ENCODE assay signal across 1 cellular context in the genomic region with DNA sequence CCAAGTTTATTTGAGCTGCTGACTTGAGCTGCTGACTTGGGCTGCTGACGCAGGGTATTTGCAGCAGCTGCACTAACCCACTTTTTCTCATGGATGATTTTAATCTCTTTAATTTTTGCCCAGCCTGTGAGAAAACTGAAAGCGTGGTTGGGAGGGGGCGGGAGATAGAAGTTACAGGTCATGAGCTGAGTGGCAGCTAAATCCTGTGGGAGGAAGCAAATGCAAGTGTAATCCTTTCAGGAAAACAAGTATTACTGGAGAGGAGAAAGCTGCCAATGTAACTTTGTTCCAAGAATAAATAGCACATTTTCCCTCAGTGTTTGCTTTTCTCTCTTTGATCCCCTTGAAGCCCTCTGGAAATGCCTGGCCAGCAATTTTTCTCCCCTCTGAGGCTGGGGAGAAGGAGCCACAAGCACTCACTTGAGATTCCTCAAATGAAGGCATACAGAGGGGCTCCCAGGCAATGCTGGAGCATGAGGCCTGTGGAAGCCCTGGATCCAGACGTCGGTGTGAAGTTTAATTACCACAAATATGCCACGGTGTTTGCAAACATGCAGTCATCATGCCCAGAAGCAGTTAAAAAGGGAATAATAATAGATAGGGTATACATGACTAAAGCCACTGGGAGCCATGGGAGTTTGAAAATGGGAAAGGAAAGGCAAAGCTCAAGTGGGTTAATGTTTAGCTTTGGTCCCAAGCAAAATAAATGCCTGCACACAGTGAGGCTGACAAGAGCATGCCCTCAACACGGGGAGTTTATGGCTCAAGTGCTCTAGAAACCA.
TF ChIP-seq lines count a peak whose summit lies in the region.

No MANE protein-coding gene starts in this region.

TF ChIP-seq in HepG2, 621 proteins besides CTCF, POLR2A, EP300 and RAD21 (continued from another document and continues in another):
- no peak for TF ChIP-seq KLF15 (CRISPR knock-in tag; IDR thresholded peaks at IDR 0.05; ENCODE audit: borderline replicate concordance)
- no peak; a peak in 2 of 4 replicates for TF ChIP-seq KLF16 (CRISPR knock-in tag; IDR thresholded peaks at IDR 0.05)
- TF ChIP-seq ELF4 (CRISPR knock-in tag; IDR thresholded peaks at IDR 0.05; ENCODE audit: borderline replicate concordance): no peak
- TF ChIP-seq ZNF546 (CRISPR knock-in tag; conservative IDR thresholded peaks at IDR 0.05): no peak
- no peak for TF ChIP-seq HNRNPK (IDR thresholded peaks at IDR 0.05; ENCODE audit: low read depth, low read length, poor library complexity, severe bottlenecking)
- no peak for TF ChIP-seq GTF2F1 (IDR thresholded peaks at IDR 0.05; ENCODE audit: low read length)
- TF ChIP-seq, protein P1, sequence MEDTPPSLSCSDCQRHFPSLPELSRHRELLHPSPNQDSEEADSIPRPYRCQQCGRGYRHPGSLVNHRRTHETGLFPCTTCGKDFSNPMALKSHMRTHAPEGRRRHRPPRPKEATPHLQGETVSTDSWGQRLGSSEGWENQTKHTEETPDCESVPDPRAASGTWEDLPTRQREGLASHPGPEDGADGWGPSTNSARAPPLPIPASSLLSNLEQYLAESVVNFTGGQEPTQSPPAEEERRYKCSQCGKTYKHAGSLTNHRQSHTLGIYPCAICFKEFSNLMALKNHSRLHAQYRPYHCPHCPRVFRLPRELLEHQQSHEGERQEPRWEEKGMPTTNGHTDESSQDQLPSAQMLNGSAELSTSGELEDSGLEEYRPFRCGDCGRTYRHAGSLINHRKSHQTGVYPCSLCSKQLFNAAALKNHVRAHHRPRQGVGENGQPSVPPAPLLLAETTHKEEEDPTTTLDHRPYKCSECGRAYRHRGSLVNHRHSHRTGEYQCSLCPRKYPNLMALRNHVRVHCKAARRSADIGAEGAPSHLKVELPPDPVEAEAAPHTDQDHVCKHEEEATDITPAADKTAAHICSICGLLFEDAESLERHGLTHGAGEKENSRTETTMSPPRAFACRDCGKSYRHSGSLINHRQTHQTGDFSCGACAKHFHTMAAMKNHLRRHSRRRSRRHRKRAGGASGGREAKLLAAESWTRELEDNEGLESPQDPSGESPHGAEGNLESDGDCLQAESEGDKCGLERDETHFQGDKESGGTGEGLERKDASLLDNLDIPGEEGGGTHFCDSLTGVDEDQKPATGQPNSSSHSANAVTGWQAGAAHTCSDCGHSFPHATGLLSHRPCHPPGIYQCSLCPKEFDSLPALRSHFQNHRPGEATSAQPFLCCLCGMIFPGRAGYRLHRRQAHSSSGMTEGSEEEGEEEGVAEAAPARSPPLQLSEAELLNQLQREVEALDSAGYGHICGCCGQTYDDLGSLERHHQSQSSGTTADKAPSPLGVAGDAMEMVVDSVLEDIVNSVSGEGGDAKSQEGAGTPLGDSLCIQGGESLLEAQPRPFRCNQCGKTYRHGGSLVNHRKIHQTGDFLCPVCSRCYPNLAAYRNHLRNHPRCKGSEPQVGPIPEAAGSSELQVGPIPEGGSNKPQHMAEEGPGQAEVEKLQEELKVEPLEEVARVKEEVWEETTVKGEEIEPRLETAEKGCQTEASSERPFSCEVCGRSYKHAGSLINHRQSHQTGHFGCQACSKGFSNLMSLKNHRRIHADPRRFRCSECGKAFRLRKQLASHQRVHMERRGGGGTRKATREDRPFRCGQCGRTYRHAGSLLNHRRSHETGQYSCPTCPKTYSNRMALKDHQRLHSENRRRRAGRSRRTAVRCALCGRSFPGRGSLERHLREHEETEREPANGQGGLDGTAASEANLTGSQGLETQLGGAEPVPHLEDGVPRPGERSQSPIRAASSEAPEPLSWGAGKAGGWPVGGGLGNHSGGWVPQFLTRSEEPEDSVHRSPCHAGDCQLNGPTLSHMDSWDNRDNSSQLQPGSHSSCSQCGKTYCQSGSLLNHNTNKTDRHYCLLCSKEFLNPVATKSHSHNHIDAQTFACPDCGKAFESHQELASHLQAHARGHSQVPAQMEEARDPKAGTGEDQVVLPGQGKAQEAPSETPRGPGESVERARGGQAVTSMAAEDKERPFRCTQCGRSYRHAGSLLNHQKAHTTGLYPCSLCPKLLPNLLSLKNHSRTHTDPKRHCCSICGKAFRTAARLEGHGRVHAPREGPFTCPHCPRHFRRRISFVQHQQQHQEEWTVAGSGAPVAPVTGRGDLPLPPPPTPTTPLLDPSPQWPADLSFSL (CRISPR knock-in tag; IDR thresholded peaks at IDR 0.05): no peak; the same call in 1 of the 2 replicates
- TF ChIP-seq SOX13 (IDR thresholded peaks at IDR 0.05): peak; percentile 47
- TF ChIP-seq SOX13 (CRISPR knock-in tag; conservative IDR thresholded peaks at IDR 0.05 in 1 of 2, IDR thresholded peaks at IDR 0.05 in 1 of 2): peak; percentile 39 to 84; a peak in 2 of 4 replicates
- 0 out of 2 replicates have a peak, but pooled peaks have one; percentile 32 for TF ChIP-seq ZNF792 (CRISPR knock-in tag; IDR thresholded peaks at IDR 0.05)
- TF ChIP-seq MYC (CRISPR knock-in tag; IDR thresholded peaks at IDR 0.05; ENCODE audit: borderline replicate concordance): peak; percentile 69
- 0 out of 2 replicates have a peak, but pooled peaks have one; percentile 44 for TF ChIP-seq ZNF619 (CRISPR knock-in tag; IDR thresholded peaks at IDR 0.05)
- TF ChIP-seq RFX5 (IDR thresholded peaks at IDR 0.05; ENCODE audit: low read depth, low read length): no peak
- no peak for TF ChIP-seq NFE2 (CRISPR knock-in tag; IDR thresholded peaks at IDR 0.05)
- 0 out of 2 replicates have a peak, but pooled peaks have one; percentile 9 for TF ChIP-seq KDM2A (CRISPR knock-in tag; IDR thresholded peaks at IDR 0.05; ENCODE audit: borderline replicate concordance, low read depth)
- TF ChIP-seq, protein P2, sequence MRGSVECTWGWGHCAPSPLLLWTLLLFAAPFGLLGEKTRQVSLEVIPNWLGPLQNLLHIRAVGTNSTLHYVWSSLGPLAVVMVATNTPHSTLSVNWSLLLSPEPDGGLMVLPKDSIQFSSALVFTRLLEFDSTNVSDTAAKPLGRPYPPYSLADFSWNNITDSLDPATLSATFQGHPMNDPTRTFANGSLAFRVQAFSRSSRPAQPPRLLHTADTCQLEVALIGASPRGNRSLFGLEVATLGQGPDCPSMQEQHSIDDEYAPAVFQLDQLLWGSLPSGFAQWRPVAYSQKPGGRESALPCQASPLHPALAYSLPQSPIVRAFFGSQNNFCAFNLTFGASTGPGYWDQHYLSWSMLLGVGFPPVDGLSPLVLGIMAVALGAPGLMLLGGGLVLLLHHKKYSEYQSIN (CRISPR knock-in tag; IDR thresholded peaks at IDR 0.05; ENCODE audit: borderline replicate concordance): no peak
- peak; percentile 83 for TF ChIP-seq POLR2G (IDR thresholded peaks at IDR 0.05; ENCODE audit: low read depth, low read length)
- no peak; the same call in 1 of the 2 replicates for TF ChIP-seq ERF (CRISPR knock-in tag; IDR thresholded peaks at IDR 0.05)
- TF ChIP-seq, protein P3, sequence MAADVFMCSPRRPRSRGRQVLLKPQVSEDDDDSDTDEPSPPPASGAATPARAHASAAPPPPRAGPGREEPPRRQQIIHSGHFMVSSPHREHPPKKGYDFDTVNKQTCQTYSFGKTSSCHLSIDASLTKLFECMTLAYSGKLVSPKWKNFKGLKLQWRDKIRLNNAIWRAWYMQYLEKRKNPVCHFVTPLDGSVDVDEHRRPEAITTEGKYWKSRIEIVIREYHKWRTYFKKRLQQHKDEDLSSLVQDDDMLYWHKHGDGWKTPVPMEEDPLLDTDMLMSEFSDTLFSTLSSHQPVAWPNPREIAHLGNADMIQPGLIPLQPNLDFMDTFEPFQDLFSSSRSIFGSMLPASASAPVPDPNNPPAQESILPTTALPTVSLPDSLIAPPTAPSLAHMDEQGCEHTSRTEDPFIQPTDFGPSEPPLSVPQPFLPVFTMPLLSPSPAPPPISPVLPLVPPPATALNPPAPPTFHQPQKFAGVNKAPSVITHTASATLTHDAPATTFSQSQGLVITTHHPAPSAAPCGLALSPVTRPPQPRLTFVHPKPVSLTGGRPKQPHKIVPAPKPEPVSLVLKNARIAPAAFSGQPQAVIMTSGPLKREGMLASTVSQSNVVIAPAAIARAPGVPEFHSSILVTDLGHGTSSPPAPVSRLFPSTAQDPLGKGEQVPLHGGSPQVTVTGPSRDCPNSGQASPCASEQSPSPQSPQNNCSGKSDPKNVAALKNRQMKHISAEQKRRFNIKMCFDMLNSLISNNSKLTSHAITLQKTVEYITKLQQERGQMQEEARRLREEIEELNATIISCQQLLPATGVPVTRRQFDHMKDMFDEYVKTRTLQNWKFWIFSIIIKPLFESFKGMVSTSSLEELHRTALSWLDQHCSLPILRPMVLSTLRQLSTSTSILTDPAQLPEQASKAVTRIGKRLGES (CRISPR knock-in tag; IDR thresholded peaks at IDR 0.05; ENCODE audit: borderline replicate concordance): no peak
- TF ChIP-seq NAIF1 (CRISPR knock-in tag; IDR thresholded peaks at IDR 0.05; ENCODE audit: borderline replicate concordance): peak; percentile 83; the same call in 1 of the 2 replicates
- TF ChIP-seq, protein P4, sequence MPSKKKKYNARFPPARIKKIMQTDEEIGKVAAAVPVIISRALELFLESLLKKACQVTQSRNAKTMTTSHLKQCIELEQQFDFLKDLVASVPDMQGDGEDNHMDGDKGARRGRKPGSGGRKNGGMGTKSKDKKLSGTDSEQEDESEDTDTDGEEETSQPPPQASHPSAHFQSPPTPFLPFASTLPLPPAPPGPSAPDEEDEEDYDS (CRISPR knock-in tag; IDR thresholded peaks at IDR 0.05): peak; percentile 97
- TF ChIP-seq ZNF782 (CRISPR knock-in tag; IDR thresholded peaks at IDR 0.05; ENCODE audit: borderline replicate concordance): 0 out of 2 replicates have a peak, but pooled peaks have one; percentile 24
- TF ChIP-seq, protein P5, sequence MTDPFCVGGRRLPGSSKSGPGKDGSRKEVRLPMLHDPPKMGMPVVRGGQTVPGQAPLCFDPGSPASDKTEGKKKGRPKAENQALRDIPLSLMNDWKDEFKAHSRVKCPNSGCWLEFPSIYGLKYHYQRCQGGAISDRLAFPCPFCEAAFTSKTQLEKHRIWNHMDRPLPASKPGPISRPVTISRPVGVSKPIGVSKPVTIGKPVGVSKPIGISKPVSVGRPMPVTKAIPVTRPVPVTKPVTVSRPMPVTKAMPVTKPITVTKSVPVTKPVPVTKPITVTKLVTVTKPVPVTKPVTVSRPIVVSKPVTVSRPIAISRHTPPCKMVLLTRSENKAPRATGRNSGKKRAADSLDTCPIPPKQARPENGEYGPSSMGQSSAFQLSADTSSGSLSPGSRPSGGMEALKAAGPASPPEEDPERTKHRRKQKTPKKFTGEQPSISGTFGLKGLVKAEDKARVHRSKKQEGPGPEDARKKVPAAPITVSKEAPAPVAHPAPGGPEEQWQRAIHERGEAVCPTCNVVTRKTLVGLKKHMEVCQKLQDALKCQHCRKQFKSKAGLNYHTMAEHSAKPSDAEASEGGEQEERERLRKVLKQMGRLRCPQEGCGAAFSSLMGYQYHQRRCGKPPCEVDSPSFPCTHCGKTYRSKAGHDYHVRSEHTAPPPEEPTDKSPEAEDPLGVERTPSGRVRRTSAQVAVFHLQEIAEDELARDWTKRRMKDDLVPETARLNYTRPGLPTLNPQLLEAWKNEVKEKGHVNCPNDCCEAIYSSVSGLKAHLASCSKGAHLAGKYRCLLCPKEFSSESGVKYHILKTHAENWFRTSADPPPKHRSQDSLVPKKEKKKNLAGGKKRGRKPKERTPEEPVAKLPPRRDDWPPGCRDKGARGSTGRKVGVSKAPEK (CRISPR knock-in tag; IDR thresholded peaks at IDR 0.05; ENCODE audit: borderline replicate concordance): peak; percentile 83; the same call in 1 of the 2 replicates
- TF ChIP-seq, protein P6, sequence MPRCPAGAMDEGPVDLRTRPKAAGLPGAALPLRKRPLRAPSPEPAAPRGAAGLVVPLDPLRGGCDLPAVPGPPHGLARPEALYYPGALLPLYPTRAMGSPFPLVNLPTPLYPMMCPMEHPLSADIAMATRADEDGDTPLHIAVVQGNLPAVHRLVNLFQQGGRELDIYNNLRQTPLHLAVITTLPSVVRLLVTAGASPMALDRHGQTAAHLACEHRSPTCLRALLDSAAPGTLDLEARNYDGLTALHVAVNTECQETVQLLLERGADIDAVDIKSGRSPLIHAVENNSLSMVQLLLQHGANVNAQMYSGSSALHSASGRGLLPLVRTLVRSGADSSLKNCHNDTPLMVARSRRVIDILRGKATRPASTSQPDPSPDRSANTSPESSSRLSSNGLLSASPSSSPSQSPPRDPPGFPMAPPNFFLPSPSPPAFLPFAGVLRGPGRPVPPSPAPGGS (CRISPR knock-in tag; IDR thresholded peaks at IDR 0.05): peak; percentile 74; the same call in 1 of the 2 replicates
- TF ChIP-seq YY1 (IDR thresholded peaks at IDR 0.05; ENCODE audit: insufficient read depth, insufficient replicate concordance, low read depth, low read length): no peak
- TF ChIP-seq ZMYM3 (CRISPR knock-in tag; IDR thresholded peaks at IDR 0.05): peak; percentile 79; the same call in 1 of the 2 replicates
- no peak for TF ChIP-seq ISX (CRISPR knock-in tag; conservative IDR thresholded peaks at IDR 0.05)
- no peak for TF ChIP-seq SRSF4 (IDR thresholded peaks at IDR 0.05; ENCODE audit: low read depth, low read length, poor library complexity, severe bottlenecking)
- no peak for TF ChIP-seq FOXM1 (CRISPR knock-in tag; IDR thresholded peaks at IDR 0.05)
- TF ChIP-seq HHEX (CRISPR knock-in tag; IDR thresholded peaks at IDR 0.05): no peak
- TF ChIP-seq HMGA1 (CRISPR knock-in tag; conservative IDR thresholded peaks at IDR 0.05): no peak
- TF ChIP-seq NCOA5 (CRISPR knock-in tag; IDR thresholded peaks at IDR 0.05): 0 out of 2 replicates have a peak, but pooled peaks have one; percentile 34
- TF ChIP-seq, protein P7, sequence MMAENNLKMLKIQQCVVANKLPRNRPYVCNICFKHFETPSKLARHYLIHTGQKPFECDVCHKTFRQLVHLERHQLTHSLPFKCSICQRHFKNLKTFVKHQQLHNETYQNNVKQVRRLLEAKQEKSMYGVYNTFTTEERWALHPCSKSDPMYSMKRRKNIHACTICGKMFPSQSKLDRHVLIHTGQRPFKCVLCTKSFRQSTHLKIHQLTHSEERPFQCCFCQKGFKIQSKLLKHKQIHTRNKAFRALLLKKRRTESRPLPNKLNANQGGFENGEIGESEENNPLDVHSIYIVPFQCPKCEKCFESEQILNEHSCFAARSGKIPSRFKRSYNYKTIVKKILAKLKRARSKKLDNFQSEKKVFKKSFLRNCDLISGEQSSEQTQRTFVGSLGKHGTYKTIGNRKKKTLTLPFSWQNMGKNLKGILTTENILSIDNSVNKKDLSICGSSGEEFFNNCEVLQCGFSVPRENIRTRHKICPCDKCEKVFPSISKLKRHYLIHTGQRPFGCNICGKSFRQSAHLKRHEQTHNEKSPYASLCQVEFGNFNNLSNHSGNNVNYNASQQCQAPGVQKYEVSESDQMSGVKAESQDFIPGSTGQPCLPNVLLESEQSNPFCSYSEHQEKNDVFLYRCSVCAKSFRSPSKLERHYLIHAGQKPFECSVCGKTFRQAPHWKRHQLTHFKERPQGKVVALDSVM (CRISPR knock-in tag; IDR thresholded peaks at IDR 0.05): no peak
- no peak for TF ChIP-seq RXRA (CRISPR knock-in tag; IDR thresholded peaks at IDR 0.05)
- no peak for TF ChIP-seq ZFP82 (CRISPR knock-in tag; IDR thresholded peaks at IDR 0.05; ENCODE audit: borderline replicate concordance)
- TF ChIP-seq RNF2 (conservative IDR thresholded peaks at IDR 0.05; ENCODE audit: low read depth): no peak
- peak; percentile 74; the same call in 1 of the 2 replicates for TF ChIP-seq ZNF256 (CRISPR knock-in tag; conservative IDR thresholded peaks at IDR 0.05)
- peak; percentile 8; the same call in 1 of the 2 replicates for TF ChIP-seq ZSCAN20 (CRISPR knock-in tag; IDR thresholded peaks at IDR 0.05; ENCODE audit: borderline replicate concordance)
- TF ChIP-seq MAFK (conservative IDR thresholded peaks at IDR 0.05 in 1 of 2, IDR thresholded peaks at IDR 0.05 in 1 of 2; ENCODE audit: low read length in 2 of 2): peak; percentile 92 to 98
- TF ChIP-seq ZSCAN31 (CRISPR knock-in tag; IDR thresholded peaks at IDR 0.05; ENCODE audit: low read depth): 0 out of 2 replicates have a peak, but pooled peaks have one; percentile 52
- peak; percentile 61; the same call in 1 of the 2 replicates for TF ChIP-seq ZNF264 (CRISPR knock-in tag; IDR thresholded peaks at IDR 0.05)
- TF ChIP-seq TBL1XR1 (IDR thresholded peaks at IDR 0.05; ENCODE audit: borderline replicate concordance, low read length, partially characterized antibody): no peak
